8 cellular contexts compared by ENCODE assay signal in the genomic region with DNA sequence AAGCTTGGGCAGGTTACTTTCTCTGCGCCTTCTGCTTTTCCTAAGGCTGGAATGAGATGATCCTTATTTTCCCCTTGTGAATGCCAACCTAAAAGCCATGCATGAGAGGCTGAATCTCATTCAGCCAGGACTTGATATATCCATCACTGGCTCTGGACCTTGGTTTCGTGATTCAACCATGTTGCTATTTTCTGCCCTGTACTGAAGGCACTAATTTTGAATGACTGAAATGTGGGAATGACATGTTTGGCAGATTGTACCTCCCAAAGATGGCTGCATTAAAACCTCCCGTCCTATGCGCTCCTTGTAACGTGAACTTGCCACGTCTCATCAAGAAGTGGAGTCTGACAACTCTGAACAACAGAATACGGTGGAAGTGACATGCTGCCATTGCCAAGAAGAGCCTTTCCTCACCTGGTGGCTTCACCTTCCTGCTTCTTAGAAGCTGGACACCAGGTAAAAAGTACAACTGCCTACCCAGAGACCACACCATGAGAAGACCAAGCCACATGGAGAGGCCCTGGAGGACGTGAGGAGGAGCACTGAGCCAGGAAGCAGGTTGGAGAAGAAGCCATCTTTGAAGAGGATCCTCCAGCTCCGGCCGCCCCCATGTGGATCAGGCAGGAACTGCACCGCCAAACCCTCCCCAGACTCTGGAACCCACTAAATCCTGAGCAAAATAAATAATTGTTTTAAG.
DNase-seq lines count a peak whose midpoint lies in the region; ATAC-seq and TF ChIP-seq lines count a peak whose summit lies in the region.

No MANE protein-coding gene starts in this region.

- in situ Hi-C loops in GM13977 (cut with MboI; ENCODE audit: low pct_unique_long_range_greater_than_20kb, low sequenced_read_pairs, unreplicated experiment) = no loop called here

- H3K27ac ChIP-seq in colonic mucosa (no peak overlapping the region), lower lobe of right lung (no peak overlapping the region)

- peaks cover 24% of the 10 kb centered on the region for H3K27me3 Mint-ChIP-seq in activated CD4-positive, alpha-beta T cell treated with anti-CD3 and anti-CD28 coated beads, Interleukin-2, amount 10 ng/mL, durations not matched to agents 24 days and 14 days

- peak; percentile 77 for TF ChIP-seq CTCF in GM13977 (IDR thresholded peaks at IDR 0.05; ENCODE audit: extremely low read depth, insufficient read depth, missing control alignments)
- TF ChIP-seq CTCF in colonic mucosa (IDR thresholded peaks at IDR 0.05) = peak; percentile 87
- peak; percentile 88 for TF ChIP-seq CTCF in lower lobe of right lung (IDR thresholded peaks at IDR 0.05)

- H3K9me3 Mint-ChIP-seq in activated CD4-positive, alpha-beta T cell treated with anti-CD3 and anti-CD28 coated beads, Interleukin-2, amount 10 ng/mL, durations not matched to agents 24 days and 14 days = no peaks in the 10 kb centered on the region

- H3K27ac Mint-ChIP-seq in activated CD4-positive, alpha-beta T cell treated with anti-CD3 and anti-CD28 coated beads, Interleukin-2, amount 10 ng/mL, durations not matched to agents 24 days and 14 days = peak overlapping the region; percentile 86

- H3K9ac ChIP-seq in colonic mucosa (ENCODE audit: low read depth in 2 of 2, low read length in 2 of 2) = no peak overlapping the region

- H3K4me1 ChIP-seq in colonic mucosa (no peaks in the 10 kb centered on the region), lower lobe of right lung (peaks cover 4% of the 10 kb centered on the region)

- H3K36me3 ChIP-seq in colonic mucosa (no peaks in the 10 kb centered on the region), lower lobe of right lung (peaks cover 11% of the 10 kb centered on the region)

- peaks cover 12% of the 10 kb centered on the region for H3K4me1 Mint-ChIP-seq in activated CD4-positive, alpha-beta T cell treated with anti-CD3 and anti-CD28 coated beads, Interleukin-2, amount 10 ng/mL, durations not matched to agents 24 days and 14 days

- H3K27me3 ChIP-seq in colonic mucosa (no peaks in the 10 kb centered on the region), lower lobe of right lung (ENCODE audit: low read depth) (no peaks in the 10 kb centered on the region)

- intact Hi-C loops in activated CD4-positive, alpha-beta T cell treated with anti-CD3 and anti-CD28 coated beads, Interleukin-2, amount 10 ng/mL, durations not matched to agents 24 days and 14 days (cut with micrococcal nuclease) = loop anchor here (1.0 kb wide), 3 partner anchors 15 to 187 kb away; no protein-coding TSS in a partner anchor
- intact Hi-C loops in colonic mucosa (cut with DNase I) (no loop called here), lower lobe of right lung (cut with DNase I) (loop anchor here (10.0 kb wide), 1 partner anchor 291 kb away; a partner anchor contains a TSS)

- H3K36me3 Mint-ChIP-seq in activated CD4-positive, alpha-beta T cell treated with anti-CD3 and anti-CD28 coated beads, Interleukin-2, amount 10 ng/mL, durations not matched to agents 24 days and 14 days (ENCODE audit: low read depth) = no peaks in the 10 kb centered on the region

- H3K4me3 ChIP-seq in colonic mucosa (no peak overlapping the region), lower lobe of right lung (no peak overlapping the region)

- peak; percentile 76 for ATAC-seq in HG02973 (IDR thresholded peaks at IDR 0.05; ENCODE audit: unreplicated experiment)
- ATAC-seq in lower lobe of right lung = peak; percentile 79 to 83

- H3K9me3 ChIP-seq in colonic mucosa (no peaks in the 10 kb centered on the region), lower lobe of right lung (no peaks in the 10 kb centered on the region)

- peak; percentile 80 for DNase-seq in GM13977 (ENCODE audit: low spot score)
- peak; percentile 3 for DNase-seq in NCI-H345 (lab: John Stamatoyannopoulos, UW)
- DNase-seq in activated CD4-positive, alpha-beta T cell treated with anti-CD3 and anti-CD28 coated beads, Interleukin-2, amount 10 ng/mL, durations not matched to agents 24 days and 14 days = peak; percentile 91
- DNase-seq in colonic mucosa = peak; percentile 68
- peak; percentile 81 for DNase-seq in lower lobe of right lung
- DNase-seq in stimulated activated CD8-positive, alpha-beta memory T cell treated with anti-CD3 and anti-CD28 coated beads, Interleukin-2, amount 100 ng/mL, for 1 hour (ENCODE audit: low read depth in 2 of 2) = peak; percentile 20 to 52
- DNase-seq in DMS79 treated with DMSO at 0.1 percent for 48 hours (lab: John Stamatoyannopoulos, UW) = no peak

- H3K4me3 Mint-ChIP-seq in activated CD4-positive, alpha-beta T cell treated with anti-CD3 and anti-CD28 coated beads, Interleukin-2, amount 10 ng/mL, durations not matched to agents 24 days and 14 days = no peak overlapping the region
